Comparison of ENCODE assay signal across 8 cellular contexts in genomic region chr7:28853834-28854749, GRCh38.
DNase-seq lines count a peak whose midpoint lies in the region; ATAC-seq and TF ChIP-seq lines count a peak whose summit lies in the region.

No MANE protein-coding gene starts in this region.

- H3K9ac ChIP-seq in neural progenitor cell = no peak overlapping the region
- peak overlapping the region; percentile 3 to 10 for H3K9ac ChIP-seq in stomach smooth muscle (ENCODE audit: low read length in 2 of 2)

- H3K4me1 ChIP-seq in Panc1 (ENCODE audit: control insufficient read depth, insufficient read depth, low read length) = no peaks in the 10 kb centered on the region; the same call in 1 of the 2 replicates
- peaks cover 9% of the 10 kb centered on the region for H3K4me1 ChIP-seq in neural progenitor cell
- H3K4me1 ChIP-seq in stomach smooth muscle (ENCODE audit: control insufficient read depth, insufficient read depth, low read length) = peaks cover 5% of the 10 kb centered on the region

- in situ Hi-C loops in Panc1 (cut with HindIII; ENCODE audit: low pct_unique_long_range_greater_than_20kb, low sequenced_read_pairs) = no loop called here

- peaks cover 33% of the 10 kb centered on the region for H3K27me3 ChIP-seq in Panc1 (ENCODE audit: control insufficient read depth, insufficient read depth, low read length)
- peaks cover 24% of the 10 kb centered on the region for H3K27me3 ChIP-seq in neural progenitor cell
- peaks cover 4 to 8% of the 10 kb centered on the region in 2 donors for H3K27me3 ChIP-seq in stomach smooth muscle (ENCODE audit: control insufficient read depth in 1 of 2, insufficient read depth in 2 of 2, low read length in 2 of 2)

- H3K9me3 Mint-ChIP-seq in neural progenitor cell = no peaks in the 10 kb centered on the region

- no peaks in the 10 kb centered on the region for H3K9me3 ChIP-seq in Panc1 (ENCODE audit: control insufficient read depth, insufficient read depth, low read depth, low read length)
- H3K9me3 ChIP-seq in neural progenitor cell (ENCODE audit: low read depth) = no peaks in the 10 kb centered on the region
- H3K9me3 ChIP-seq in stomach smooth muscle (ENCODE audit: control insufficient read depth in 2 of 2, low read length in 2 of 2) = no peaks in the 10 kb centered on the region

- TF ChIP-seq CTCF in Panc1 (IDR thresholded peaks at IDR 0.05) (peak; percentile 98), neural progenitor cell (IDR thresholded peaks at IDR 0.05) (peak; percentile 87)

- no peaks in the 10 kb centered on the region for H4K20me1 ChIP-seq in neural progenitor cell (ENCODE audit: low read depth)

- H3K4me3 ChIP-seq in Panc1 (ENCODE audit: low read depth in 2 of 2, low read length in 2 of 2) (peak overlapping the region; percentile 47 to 64), neural progenitor cell (peak overlapping the region; percentile 60), stomach smooth muscle (ENCODE audit: low read length in 2 of 2) (peak overlapping the region; percentile 76 to 78)

- no peaks in the 10 kb centered on the region for H3K36me3 Mint-ChIP-seq in neural progenitor cell

- H3K36me3 ChIP-seq in Panc1 (ENCODE audit: control insufficient read depth, insufficient read depth, low read length) (no peaks in the 10 kb centered on the region), neural progenitor cell (no peaks in the 10 kb centered on the region), stomach smooth muscle (ENCODE audit: control insufficient read depth in 2 of 2, insufficient read depth in 2 of 2, low read length in 2 of 2) (no peaks in the 10 kb centered on the region)

- no peaks in the 10 kb centered on the region for H3F3A ChIP-seq in neural progenitor cell (ENCODE audit: low read depth)

- H3K4me3 Mint-ChIP-seq in neural progenitor cell = peak overlapping the region; percentile 84

- BruUV-seq in Panc1 (replicated peaks; lab: Mats Ljungman, UMichigan) = no TSS peak

- no peaks in the 10 kb centered on the region for H3K79me2 ChIP-seq in neural progenitor cell (ENCODE audit: low read depth)

- peak overlapping the region; percentile 82 for H3K4me2 ChIP-seq in neural progenitor cell

- H3K27ac ChIP-seq in Panc1 (ENCODE audit: low read length) (no peak overlapping the region), neural progenitor cell (no peak overlapping the region), stomach smooth muscle (ENCODE audit: low read length) (no peak overlapping the region)

- H3K4me1 Mint-ChIP-seq in neural progenitor cell = peaks cover 18% of the 10 kb centered on the region

- DNase-seq in DMS114 treated with DMSO at 0.1 percent for 48 hours (lab: John Stamatoyannopoulos, UW; ENCODE audit: unreplicated experiment) (peak; percentile 59), HuH-7 (ENCODE audit: low spot score) (peak; percentile 95), Panc1 (ENCODE audit: low read depth, low spot score) (peak; percentile 56), foreskin melanocyte (peak; percentile 41), neural progenitor cell (ENCODE audit: low spot score) (peak; percentile 84)
- peak; percentile 14 to 38 for DNase-seq in activated T-helper 1 cell treated with anti-CD3 and anti-CD28 coated beads, Interleukin-2, amount 50 U/mL, for 16 hours (ENCODE audit: low read depth in 1 of 2, low spot score in 1 of 2)

- peaks cover 2% of the 10 kb centered on the region for H3K27me3 Mint-ChIP-seq in neural progenitor cell (ENCODE audit: insufficient read depth, low read depth)

- POLR2A ChIA-PET in Panc1 (lab: Charles Lee) = no interaction called here

- intact Hi-C loops in Panc1 (cut with micrococcal nuclease; ENCODE audit: unreplicated experiment) = loop anchor here (2.0 to 10.0 kb wide), 3 partner anchors 229 to 557 kb away; no protein-coding TSS in a partner anchor

- CTCF ChIA-PET in Panc1 (lab: Charles Lee) = interaction anchor here (0.6 kb wide), 2 partner anchors 162 to 802 kb away, joined by 5 to 6 read pairs; no protein-coding TSS in a partner anchor

- H3K27ac Mint-ChIP-seq in neural progenitor cell = peak overlapping the region; percentile 57

- ATAC-seq in GM21526 (IDR thresholded peaks at IDR 0.05; ENCODE audit: low FRiP score, unreplicated experiment) = peak; percentile 94
- peak; percentile 98 for ATAC-seq in Panc1

- H2AFZ ChIP-seq in neural progenitor cell (replicated peaks) = peak overlapping the region; percentile 97

Comparison
In these comparisons a context has a peak if more than half of its experiments do, and no peak if none do; other contexts are left out.
1. DNase-seq: peak in every context shown above with its lines; median percentile 95 in HuH-7; 84 in neural progenitor cell; 59 in DMS114 treated with DMSO at 0.1 percent for 48 hours; 56 in Panc1; 41 in foreskin melanocyte; 26 in activated T-helper 1 cell treated with anti-CD3 and anti-CD28 coated beads, Interleukin-2, amount 50 U/mL, for 16 hours.